In the genomic region with DNA sequence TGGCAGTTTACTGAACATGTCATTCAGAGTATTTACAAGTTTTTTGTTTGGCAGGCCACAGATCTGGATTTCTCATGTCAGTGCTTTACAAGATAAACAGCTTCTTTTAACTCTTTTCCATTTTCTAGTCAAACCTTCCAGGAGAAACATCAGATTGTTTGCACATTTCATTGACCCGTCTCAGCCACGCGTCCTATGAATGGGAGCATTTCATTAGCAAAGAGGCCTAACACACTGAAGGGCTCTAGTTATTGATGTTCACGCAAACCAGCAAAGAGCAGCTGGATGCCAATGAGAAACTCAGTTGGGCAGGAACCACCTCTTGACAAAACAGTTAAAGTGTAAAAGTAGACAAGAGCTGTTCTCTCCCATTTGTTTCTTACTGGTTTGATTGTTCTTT, we compare ENCODE assay signal across 24 cellular contexts. TPM values are rescaled to one million over a fixed set of nuclear protein-coding genes. Genes with fewer than 3 reads are reported as not detected.
A peak's percentile ranks its signal among the peaks of the same experiment; 100 is the strongest.
DNase-seq lines count a peak whose midpoint lies in the region; FAIRE-seq and TF ChIP-seq lines count a peak whose summit lies in the region.
"Had no signal": no experiment of that assay in that cellular context is flagged by ENCODE, and none has a peak within 500 bp of the region (broad histone marks: within the 10 kb centered on the region; RNA-seq: fewer than 3 reads in every experiment).

No MANE protein-coding gene starts in this region.

- intact Hi-C loops in ascending aorta (cut with DNase I): no loop called here

- H3K27me3 ChIP-seq in bronchial epithelial cell (ENCODE audit: control insufficient read depth, insufficient read depth, low read length) (no peaks in the 10 kb centered on the region), ascending aorta (no peaks in the 10 kb centered on the region)

- no peaks in the 10 kb centered on the region for H3K4me1 ChIP-seq in ascending aorta

- no peaks in the 10 kb centered on the region for H3K9me3 ChIP-seq in ascending aorta
- H3K9me3 ChIP-seq: A549, Caco-2 had no signal

- FAIRE-seq in bronchial epithelial cell (lab: Jason Lieb, UNC): peak; percentile 7
- FAIRE-seq: A549, GM12892, H1, RCC 7860 had no signal

- H3K4me3 ChIP-seq in bronchial epithelial cell (ENCODE audit: low read depth, low read length) (no peak overlapping the region), ascending aorta (no peak overlapping the region)
- H3K4me3 ChIP-seq: A549, SK-N-MC had no signal

- TF ChIP-seq CTCF in bronchial epithelial cell (IDR thresholded peaks at IDR 0.05; ENCODE audit: insufficient read depth, low read length, severe bottlenecking): no peak
- no peak for TF ChIP-seq CTCF in ascending aorta (IDR thresholded peaks at IDR 0.05)

- H3K36me3 ChIP-seq in bronchial epithelial cell (ENCODE audit: control insufficient read depth, insufficient read depth, low read length): no peaks in the 10 kb centered on the region
- peaks cover 0 to 3% of the 10 kb centered on the region in 2 donors for H3K36me3 ChIP-seq in ascending aorta

- no peak overlapping the region for H3K27ac ChIP-seq in ascending aorta
- H3K27ac ChIP-seq: A549, SK-N-MC had no signal

- peak; percentile 56 for DNase-seq in DMS53 (lab: John Stamatoyannopoulos, UW)
- peak; percentile 75 for DNase-seq in NCI-H187 treated with DMSO at 0.1 percent for 48 hours (lab: John Stamatoyannopoulos, UW)
- peak; percentile 86 for DNase-seq in NCI-H345 (lab: John Stamatoyannopoulos, UW)
- no peak for DNase-seq in bronchial epithelial cell (ENCODE audit: low read depth)
- no peak for DNase-seq in ascending aorta (ENCODE audit: low spot score in 2 of 2)
- DNase-seq in NCI-H2171 treated with DMSO at 0.1 percent for 48 hours (lab: John Stamatoyannopoulos, UW): no peak
- no peak for DNase-seq in DMS153 treated with DMSO at 0.1 percent for 48 hours (lab: John Stamatoyannopoulos, UW; ENCODE audit: unreplicated experiment)
- DNase-seq: C1 segment of cervical spinal cord; Caco-2; CD4-positive, alpha-beta memory T cell; DND-41; HCEC 1CT; Karpas-422; NCI-H1105 treated with DMSO at 0.1 percent for 48 hours; NCI-H146; NCI-H2029 treated with DMSO at 0.1 percent for 48 hours; NCI-H524; SIG-M5; T-helper 9 cell had no signal

RNA-seq across cellular contexts. Expression of a gene that starts 29.2 kb away (rescaled TPM):
- total RNA-seq in bronchial epithelial cell: 63.4 and 68.2 TPM in 2 replicates
- 65.9 TPM for total RNA-seq in ascending aorta

Comparison
In these comparisons a context has a peak if more than half of its experiments do, and no peak if none do; other contexts are left out.
1. DNase-seq: peak in DMS53 (single experiment), NCI-H187 treated with DMSO at 0.1 percent for 48 hours (single experiment) and NCI-H345 (single experiment); none in bronchial epithelial cell (single experiment), ascending aorta (0 of 2), NCI-H2171 treated with DMSO at 0.1 percent for 48 hours (single experiment) and DMS153 treated with DMSO at 0.1 percent for 48 hours (single experiment).